8 cellular contexts compared by ENCODE assay signal in the genomic region with DNA sequence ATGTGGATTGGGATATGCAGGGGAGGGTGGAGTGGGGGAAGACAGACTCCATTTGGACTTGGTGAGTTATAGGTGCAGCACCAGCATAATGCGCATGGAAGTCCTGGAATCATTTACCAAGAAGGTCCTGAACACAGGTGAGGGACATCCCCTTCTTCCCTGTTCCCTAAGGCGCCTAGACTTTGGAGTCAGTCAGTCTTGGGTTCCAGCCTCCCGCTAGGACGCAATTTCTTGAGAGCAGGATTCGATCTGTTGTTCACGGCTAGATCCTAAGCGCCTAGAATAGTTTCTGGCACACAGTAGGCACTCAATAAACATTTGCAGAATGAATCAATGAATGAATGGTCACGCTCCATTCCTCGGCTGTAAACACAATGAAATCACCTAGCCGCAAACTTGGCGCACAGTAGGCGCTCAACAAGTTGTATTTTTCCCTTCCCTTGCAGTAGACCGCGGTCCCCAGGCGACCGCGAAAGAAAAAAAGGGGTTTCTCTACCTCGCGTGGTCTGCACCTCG. TPM values are rescaled to one million over a fixed set of nuclear protein-coding genes. Genes with fewer than 3 reads are reported as not detected.
A peak's percentile ranks its signal among the peaks of the same experiment; 100 is the strongest.
DNase-seq lines count a peak whose midpoint lies in the region; ATAC-seq and TF ChIP-seq lines count a peak whose summit lies in the region.

No MANE protein-coding gene starts in this region.

- TF ChIP-seq CTCF in DOHH2 (IDR thresholded peaks at IDR 0.05; ENCODE audit: low read depth, low read length, poor library complexity, severe bottlenecking) = no peak
- TF ChIP-seq CTCF in LNCaP clone FGC (IDR thresholded peaks at IDR 0.05; ENCODE audit: control insufficient read depth, extremely low read depth, insufficient read depth) = no peak
- no peak for TF ChIP-seq CTCF in ovary (IDR thresholded peaks at IDR 0.05)

- H3K4me1 ChIP-seq in DOHH2 (ENCODE audit: control insufficient read depth, low read length) (peaks cover 16% of the 10 kb centered on the region), endocrine pancreas (ENCODE audit: control insufficient read depth, insufficient read depth, low read length) (no peaks in the 10 kb centered on the region), ovary (ENCODE audit: insufficient read depth) (peaks cover 4% of the 10 kb centered on the region)

- no peaks in the 10 kb centered on the region for H3F3A ChIP-seq in DOHH2 (ENCODE audit: control insufficient read depth, insufficient read depth)

- H3K27me3 ChIP-seq in DOHH2 (ENCODE audit: control insufficient read depth, low read length) = peaks cover 40% of the 10 kb centered on the region
- no peaks in the 10 kb centered on the region for H3K27me3 ChIP-seq in endocrine pancreas (ENCODE audit: control insufficient read depth, insufficient read depth, low read length)
- no peaks in the 10 kb centered on the region for H3K27me3 ChIP-seq in ovary

- H3K9me3 ChIP-seq in DOHH2 (ENCODE audit: control insufficient read depth, insufficient read depth, low read length) (no peaks in the 10 kb centered on the region), endocrine pancreas (ENCODE audit: control insufficient read depth, low read length) (no peaks in the 10 kb centered on the region), ovary (no peaks in the 10 kb centered on the region)

- H3K36me3 ChIP-seq in DOHH2 (ENCODE audit: control insufficient read depth, low read length) (no peaks in the 10 kb centered on the region), endocrine pancreas (ENCODE audit: control insufficient read depth, insufficient read depth, low read length) (no peaks in the 10 kb centered on the region), ovary (no peaks in the 10 kb centered on the region)

- peak overlapping the region; percentile 76 for H3K4me3 ChIP-seq in DOHH2 (ENCODE audit: low read length)
- peak overlapping the region; percentile 73 for H3K4me3 ChIP-seq in LNCaP clone FGC (ENCODE audit: low read depth, low read length)
- H3K4me3 ChIP-seq in endocrine pancreas (ENCODE audit: control insufficient read depth, insufficient read depth, low read length) = peak overlapping the region; percentile 26
- peak overlapping the region; percentile 58 for H3K4me3 ChIP-seq in ovary

- H3K9ac ChIP-seq in endocrine pancreas (ENCODE audit: control insufficient read depth, insufficient read depth, low read length) = peak overlapping the region; percentile 42

- no peak for DNase-seq in LNCaP clone FGC (ENCODE audit: low read depth)
- DNase-seq in ovary = no peak
- no peak for DNase-seq in A172 (ENCODE audit: low spot score)

- H3K9me2 ChIP-seq in DOHH2 (replicated peaks; ENCODE audit: control insufficient read depth, low read length) = no peaks in the 10 kb centered on the region

- TF ChIP-seq EP300 in ovary (IDR thresholded peaks at IDR 0.05) = no peak

- no peak for TF ChIP-seq POLR2A in ovary (IDR thresholded peaks at IDR 0.05)

- H3K27ac ChIP-seq in DOHH2 (ENCODE audit: low read depth, low read length) (no peak overlapping the region), ovary (no peak overlapping the region)

- H3K4me2 ChIP-seq in DOHH2 (ENCODE audit: low read length) = peak overlapping the region; percentile 90

- intact Hi-C loops in ovary (cut with DNase I) = no loop called here

- no peaks in the 10 kb centered on the region; the same call in 1 of the 2 replicates for H4K20me1 ChIP-seq in DOHH2 (ENCODE audit: control insufficient read depth, insufficient read depth, low read depth, low read length)

- no peak for ATAC-seq in HG02759 (IDR thresholded peaks at IDR 0.05; ENCODE audit: unreplicated experiment)
- no peak for ATAC-seq in GM19455 (IDR thresholded peaks at IDR 0.05; ENCODE audit: unreplicated experiment)
- ATAC-seq in HG02973 (IDR thresholded peaks at IDR 0.05; ENCODE audit: unreplicated experiment) = no peak

- WGBS in ovary, 3 donors = 13 to 17% (median 13%) methylated on average over 20 of the region's 20 CpGs

- peaks cover 19% of the 10 kb centered on the region for H3K79me2 ChIP-seq in DOHH2 (ENCODE audit: control insufficient read depth, low read length)

RNA-seq across cellular contexts. Expression of a gene that starts 1.0 kb away (rescaled TPM):
- total RNA-seq in ovary = 10 to 100 TPM in 5 of 7 donors, 1 to 10 TPM in 2; 4.3 to 25.6 (median 13.2) TPM
- polyA plus RNA-seq in ovary = 10 to 100 TPM in 1 of 2 donors, 1 to 10 TPM in 1; 1.7 to 15.4 TPM
- 6.8 and 8.9 TPM in 2 replicates for total RNA-seq in A172 (2014; rRNA removed; shearing (Covaris generic))

Comparison
In these comparisons a context has a peak if more than half of its experiments do, and no peak if none do; other contexts are left out.
1. H3K4me3 ChIP-seq: peak in every context shown above with its lines; median percentile 76 in DOHH2; 73 in LNCaP clone FGC; 58 in ovary; 26 in endocrine pancreas.